ENCODE assay signal across 8 cellular contexts in the genomic region with DNA sequence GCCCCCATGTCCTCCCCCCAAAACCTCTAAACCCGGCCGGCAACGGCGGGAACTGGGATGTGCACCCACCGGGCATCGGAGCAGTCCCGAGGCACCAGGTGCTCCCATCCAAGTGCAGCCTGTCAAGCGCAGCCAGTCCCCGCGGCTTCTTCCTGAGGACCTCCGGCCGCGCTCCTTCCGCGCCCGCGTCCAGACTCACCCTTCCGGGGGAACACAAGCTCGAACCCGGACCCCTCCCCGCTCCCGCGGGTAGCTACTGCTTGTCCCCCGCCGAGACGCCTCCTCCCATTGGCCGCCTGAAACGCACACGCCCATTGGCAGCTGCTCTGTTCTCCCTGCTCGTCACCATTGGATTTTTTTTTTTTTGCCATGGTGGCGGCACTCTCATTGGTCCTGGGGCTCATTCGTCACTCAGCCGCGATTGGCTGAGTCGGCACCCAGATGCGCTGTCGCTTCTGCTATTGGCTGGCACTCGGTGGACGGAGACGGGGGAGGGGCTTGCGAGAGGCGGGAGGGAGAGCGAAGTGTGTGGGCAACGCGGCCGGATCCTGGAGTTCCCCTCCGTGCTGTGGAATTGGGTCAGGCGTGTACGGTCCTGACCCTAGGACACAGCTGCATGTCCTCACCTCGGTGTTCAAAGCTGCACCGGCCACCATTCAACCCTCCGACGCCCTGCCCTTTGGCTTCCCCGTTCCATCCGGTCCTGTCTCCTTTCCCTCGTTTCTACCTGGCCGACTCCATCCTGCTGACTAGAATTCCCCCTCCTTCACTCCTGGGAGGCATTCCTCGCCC. TPM values are rescaled to one million over a fixed set of nuclear protein-coding genes. Genes with fewer than 3 reads are reported as not detected.
A peak's percentile ranks its signal among the peaks of the same experiment; 100 is the strongest.
DNase-seq lines count a peak whose midpoint lies in the region; ATAC-seq and TF ChIP-seq lines count a peak whose summit lies in the region.

TYK2 (minus strand) TSS at position 262 of the 792 bp plus-strand sequence. CDS start 2,166 bp downstream, outside the sequence.

- peaks cover 23% of the 10 kb centered on the region for H3K36me3 Mint-ChIP-seq in activated CD4-positive, alpha-beta T cell treated with anti-CD3 and anti-CD28 coated beads for 36 hours (ENCODE audit: low read depth)

- H3K4me3 ChIP-seq in choroid plexus epithelial cell (ENCODE audit: low read depth, low read length) (peak within 1 kb of the TSS; percentile 78), kidney epithelial cell (ENCODE audit: low read depth, low read length) (peak within 1 kb of the TSS; percentile 82)

- intact Hi-C loops in activated CD4-positive, alpha-beta T cell treated with anti-CD3 and anti-CD28 coated beads for 36 hours (cut with DNase I, micrococcal nuclease) = loop anchor here (1.0 to 10.0 kb wide), 12 partner anchors 23 to 446 kb away; partner anchors contain the start of genes CDC37 (in 2 of the 2), ICAM1 (in 2 of the 2), RAVER1 (in 2 of the 2) and DNMT1 (in 1 of the 2)

- peak within 1 kb of the TSS; percentile 86 for H3K4me3 Mint-ChIP-seq in activated CD4-positive, alpha-beta T cell treated with anti-CD3 and anti-CD28 coated beads for 36 hours

- no peaks in the 10 kb centered on the region for H3K36me3 ChIP-seq in kidney epithelial cell (ENCODE audit: control insufficient read depth, insufficient read depth, low read length)

- no peaks in the 10 kb centered on the region for H3K27me3 Mint-ChIP-seq in activated CD4-positive, alpha-beta T cell treated with anti-CD3 and anti-CD28 coated beads for 36 hours

- TF ChIP-seq CTCF in choroid plexus epithelial cell (conservative IDR thresholded peaks at IDR 0.05; ENCODE audit: low read depth, low read length) (no peak), kidney epithelial cell (IDR thresholded peaks at IDR 0.05; ENCODE audit: insufficient read depth, low read length, poor library complexity, severe bottlenecking) (no peak)

- POLR2A ChIA-PET in activated CD4-positive, alpha-beta T cell treated with anti-CD3 and anti-CD28 coated beads for 36 hours (lab: Charles Lee) = interaction anchor here (0.6 to 1.0 kb wide), 11 partner anchors 8 to 1040 kb away, joined by 3 to 11 read pairs (median 4); partner anchors contain the start of gene ICAM1

- DNase-seq in Ammon's horn (ENCODE audit: low spot score) (peak; percentile 99), GM19238 (ENCODE audit: insufficient read length, low spot score) (peak; percentile 100), NCI-H524 (lab: John Stamatoyannopoulos, UW) (peak; percentile 99 to 100), choroid plexus epithelial cell (ENCODE audit: low read depth) (peak; percentile 99), kidney epithelial cell (ENCODE audit: low read depth) (peak; percentile 95)
- peak; percentile 97 for DNase-seq in activated CD4-positive, alpha-beta T cell treated with anti-CD3 and anti-CD28 coated beads for 36 hours
- peak; percentile 92 to 95 for DNase-seq in stimulated activated CD4-positive, alpha-beta T cell treated with anti-CD3 and anti-CD28 coated beads, Interleukin-15, amount 100 ng/mL, for 48 hours (ENCODE audit: low read depth in 2 of 2)

- CTCF ChIA-PET in activated CD4-positive, alpha-beta T cell treated with anti-CD3 and anti-CD28 coated beads for 36 hours (lab: Charles Lee) = interaction anchor here (0.6 to 3.6 kb wide), 13 partner anchors 8 to 160 kb away, joined by 3 to 34 read pairs (median 4); partner anchors contain the start of gene ICAM1

- H3K27ac Mint-ChIP-seq in activated CD4-positive, alpha-beta T cell treated with anti-CD3 and anti-CD28 coated beads for 36 hours = peak within 1 kb of the TSS; percentile 96

- peak; percentile 91 for ATAC-seq in HG03442 (IDR thresholded peaks at IDR 0.05; ENCODE audit: unreplicated experiment)
- peak; percentile 99 for ATAC-seq in activated CD4-positive, alpha-beta T cell treated with anti-CD3 and anti-CD28 coated beads for 36 hours

- H3K27me3 ChIP-seq in kidney epithelial cell (ENCODE audit: control insufficient read depth, insufficient read depth, low read length) = no peaks in the 10 kb centered on the region

- peaks cover 22% of the 10 kb centered on the region for H3K4me1 Mint-ChIP-seq in activated CD4-positive, alpha-beta T cell treated with anti-CD3 and anti-CD28 coated beads for 36 hours

- H3K9me3 Mint-ChIP-seq in activated CD4-positive, alpha-beta T cell treated with anti-CD3 and anti-CD28 coated beads for 36 hours (ENCODE audit: low read depth) = no peaks in the 10 kb centered on the region

RNA-seq across cellular contexts. Expression of gene TYK2, which starts in this region (rescaled TPM):
- total RNA-seq in activated CD4-positive, alpha-beta T cell treated with anti-CD3 and anti-CD28 coated beads for 36 hours = 100 to 1,000 TPM; 151 to 197 TPM
- total RNA-seq in kidney epithelial cell = 64.8 and 104 TPM in 2 replicates

Comparison
In these comparisons a context has a peak if more than half of its experiments do, and no peak if none do; other contexts are left out.
1. Peak in every context shown above with its lines: DNase-seq, ATAC-seq and H3K4me3 ChIP-seq.